ENCODE assay signal across 1 cellular context in genomic region chr10:94310369-94310768, GRCh38.
TF ChIP-seq lines count a peak whose summit lies in the region.

No MANE protein-coding gene starts in this region.

TF ChIP-seq in HepG2, 621 proteins besides CTCF, POLR2A, EP300 and RAD21 (continued from another document and continues in another):
- TF ChIP-seq THAP9 (CRISPR knock-in tag; IDR thresholded peaks at IDR 0.05; ENCODE audit: borderline replicate concordance): no peak
- TF ChIP-seq U2AF2 (IDR thresholded peaks at IDR 0.05; ENCODE audit: low read depth, low read length): no peak
- no peak for TF ChIP-seq NONO (IDR thresholded peaks at IDR 0.05)
- TF ChIP-seq NONO (CRISPR knock-in tag; conservative IDR thresholded peaks at IDR 0.05): peak; percentile 60; the same call in 1 of the 2 replicates
- no peak for TF ChIP-seq RFX5 (IDR thresholded peaks at IDR 0.05; ENCODE audit: low read depth, low read length)
- peak; percentile 89 for TF ChIP-seq HNF4A (CRISPR knock-in tag; IDR thresholded peaks at IDR 0.05)
- TF ChIP-seq ZNF574 (CRISPR knock-in tag; IDR thresholded peaks at IDR 0.05): peak; percentile 27; the same call in 1 of the 2 replicates
- TF ChIP-seq ZEB1 (IDR thresholded peaks at IDR 0.05; ENCODE audit: insufficient replicate concordance, low read depth): peak; percentile 39
- TF ChIP-seq ZNF580 (CRISPR knock-in tag; IDR thresholded peaks at IDR 0.05; ENCODE audit: borderline replicate concordance, low read depth): peak; percentile 70; the same call in 1 of the 2 replicates
- TF ChIP-seq MNT (IDR thresholded peaks at IDR 0.05): 0 out of 2 replicates have a peak, but pooled peaks have one; percentile 13
- 0 out of 2 replicates have a peak, but pooled peaks have one; percentile 29 for TF ChIP-seq ZNF224 (CRISPR knock-in tag; IDR thresholded peaks at IDR 0.05)
- no peak for TF ChIP-seq ESRRA (CRISPR knock-in tag; IDR thresholded peaks at IDR 0.05; ENCODE audit: low read depth)
- 0 out of 2 replicates have a peak, but pooled peaks have one; percentile 34 for TF ChIP-seq PATZ1 (CRISPR knock-in tag; IDR thresholded peaks at IDR 0.05)
- TF ChIP-seq ZNF558 (CRISPR knock-in tag; IDR thresholded peaks at IDR 0.05; ENCODE audit: borderline replicate concordance): no peak
- peak; percentile 89 for TF ChIP-seq TFE3 (CRISPR knock-in tag; IDR thresholded peaks at IDR 0.05)
- TF ChIP-seq TCF12 (IDR thresholded peaks at IDR 0.05): no peak
- TF ChIP-seq TCF12 (CRISPR knock-in tag; IDR thresholded peaks at IDR 0.05): no peak
- peak; percentile 38; the same call in 1 of the 2 replicates for TF ChIP-seq HOMEZ (CRISPR knock-in tag; IDR thresholded peaks at IDR 0.05; ENCODE audit: low read depth)
- TF ChIP-seq ZNF746 (CRISPR knock-in tag; IDR thresholded peaks at IDR 0.05): no peak
- no peak for TF ChIP-seq MXD1 (CRISPR knock-in tag; IDR thresholded peaks at IDR 0.05)
- TF ChIP-seq MAZ (IDR thresholded peaks at IDR 0.05; ENCODE audit: borderline replicate concordance, low read depth, low read length): no peak
- 0 out of 2 replicates have a peak, but pooled peaks have one; percentile 4 for TF ChIP-seq MAZ (CRISPR knock-in tag; IDR thresholded peaks at IDR 0.05; ENCODE audit: low read depth)
- TF ChIP-seq ZNF331 (CRISPR knock-in tag; IDR thresholded peaks at IDR 0.05): peak; percentile 52
- TF ChIP-seq NFYC (CRISPR knock-in tag; IDR thresholded peaks at IDR 0.05): peak; percentile 30; the same call in 1 of the 2 replicates
- TF ChIP-seq ETV5 (CRISPR knock-in tag; IDR thresholded peaks at IDR 0.05; ENCODE audit: borderline replicate concordance): 0 out of 2 replicates have a peak, but pooled peaks have one; percentile 17
- no peak for TF ChIP-seq ZHX2 (IDR thresholded peaks at IDR 0.05; ENCODE audit: low read depth)
- TF ChIP-seq ZHX2 (CRISPR knock-in tag; IDR thresholded peaks at IDR 0.05; ENCODE audit: borderline replicate concordance): no peak
- TF ChIP-seq TFDP1 (CRISPR knock-in tag; IDR thresholded peaks at IDR 0.05; ENCODE audit: borderline replicate concordance): peak; percentile 76; the same call in 1 of the 2 replicates
